In genomic region chr7:108086546-108086945, GRCh38 we compare ENCODE assay signal across 15 cellular contexts. TPM values are rescaled to one million over a fixed set of nuclear protein-coding genes. Genes with fewer than 3 reads are reported as not detected.
"Had no signal": no experiment of that assay in that cellular context is flagged by ENCODE, and none has a peak within 500 bp of the region (broad histone marks: within the 10 kb centered on the region; RNA-seq: fewer than 3 reads in every experiment).

No MANE protein-coding gene starts in this region.

- ATAC-seq: activated T-cell treated with anti-CD3 and anti-CD28 coated beads, Interleukin-2, amount 50 U/mL, for 72 hours; natural killer cell had no signal

- H3K27ac ChIP-seq: esophagus squamous epithelium, tibial artery had no signal

- DNase-seq: activated CD4-positive, alpha-beta T cell treated with anti-CD3 and anti-CD28 coated beads, Interleukin-2, amount 50 U/mL, for 4 hours; activated effector memory CD4-positive, alpha-beta T cell treated with anti-CD3 and anti-CD28 coated beads, Interleukin-2, amount 50 U/mL, for 16 hours; activated T-cell treated with anti-CD3 and anti-CD28 coated beads, Interleukin-2, amount 50 U/mL, for 72 hours; dermis blood vessel endothelial cell; effector memory CD4-positive, alpha-beta T cell; esophagus squamous epithelium; natural killer cell; nucleus accumbens; stimulated activated CD4-positive, alpha-beta T cell treated with anti-CD3 and anti-CD28 coated beads, Interleukin-12 subunit alpha, Interleukin-12 subunit beta, amount 100 ng/mL, for 4 hours; stimulated activated CD4-positive, alpha-beta T cell treated with anti-CD3 and anti-CD28 coated beads, Interleukin-1b, Interleukin-23, amount 100 ng/mL, for 48 hours; stimulated activated CD8-positive, alpha-beta memory T cell treated with anti-CD3 and anti-CD28 coated beads, Interleukin-4, amount 100 ng/mL, for 48 hours; stimulated activated naive CD4-positive, alpha-beta T cell treated with Interleukin-2 at 50 U/mL for 16 hours; substantia nigra; tibial artery had no signal

- H3K27me3 ChIP-seq: esophagus squamous epithelium, tibial artery had no signal

- H3K36me3 ChIP-seq: esophagus squamous epithelium, tibial artery had no signal

- H3K4me3 ChIP-seq: esophagus squamous epithelium, tibial artery had no signal

- H3K9me3 ChIP-seq: esophagus squamous epithelium had no signal

- H3K4me1 ChIP-seq: esophagus squamous epithelium, tibial artery had no signal

RNA-seq across cellular contexts. Expression of gene LAMB4, which starts 43.6 kb away (rescaled TPM):
- total RNA-seq: activated CD8-positive, alpha-beta memory T cell treated with anti-CD3 and anti-CD28 coated beads for 36 hours; activated T-cell treated with anti-CD3 and anti-CD28 coated beads, Interleukin-2, amount 50 U/mL, for 72 hours; natural killer cell had no signal
